Comparison of ENCODE assay signal across 1 cellular context in genomic region chr1:43974443-43975248, GRCh38.
TF ChIP-seq lines count a peak whose summit lies in the region.

Gene ATP6V0B (plus strand): TSS chr1:43974960. CDS start chr1:43975041, 81 bp downstream.

TF ChIP-seq in HepG2, 621 proteins besides CTCF, POLR2A, EP300 and RAD21 (continued from another document and continues in another):
- TF ChIP-seq NFAT5 (CRISPR knock-in tag; IDR thresholded peaks at IDR 0.05) (no peak), MAFK (conservative IDR thresholded peaks at IDR 0.05 in 1 of 2, IDR thresholded peaks at IDR 0.05 in 1 of 2; ENCODE audit: low read length in 2 of 2) (no peak), NFIC (IDR thresholded peaks at IDR 0.05; ENCODE audit: low read length) (no peak), ZFP91 (CRISPR knock-in tag; IDR thresholded peaks at IDR 0.05; ENCODE audit: borderline replicate concordance) (peak; percentile 89), FLYWCH1 (CRISPR knock-in tag; IDR thresholded peaks at IDR 0.05) (no peak), ZBTB49 (CRISPR knock-in tag; IDR thresholded peaks at IDR 0.05; ENCODE audit: borderline replicate concordance) (no peak), ZNF619 (CRISPR knock-in tag; IDR thresholded peaks at IDR 0.05) (no peak), ZBTB40 (IDR thresholded peaks at IDR 0.05) (no peak), ZBTB40 (CRISPR knock-in tag; IDR thresholded peaks at IDR 0.05) (peak; percentile 54; the same call in 1 of the 2 replicates), ZNF333 (CRISPR knock-in tag; IDR thresholded peaks at IDR 0.05; ENCODE audit: borderline replicate concordance) (0 out of 2 replicates have a peak, but pooled peaks have one; percentile 29), ZSCAN12 (CRISPR knock-in tag; IDR thresholded peaks at IDR 0.05) (no peak), ZNF44 (CRISPR knock-in tag; IDR thresholded peaks at IDR 0.05) (no peak; the same call in 1 of the 2 replicates), HNF4G (IDR thresholded peaks at IDR 0.05; ENCODE audit: borderline replicate concordance, low read depth, low read length) (no peak), HNF4G (CRISPR knock-in tag; IDR thresholded peaks at IDR 0.05; ENCODE audit: borderline replicate concordance, low read depth) (no peak), DMTF1 (CRISPR knock-in tag; IDR thresholded peaks at IDR 0.05) (no peak), ZNF18 (CRISPR knock-in tag; IDR thresholded peaks at IDR 0.05; ENCODE audit: insufficient replicate concordance) (peak; percentile 64), ZNF30 (CRISPR knock-in tag; IDR thresholded peaks at IDR 0.05) (no peak; the same call in 1 of the 2 replicates), SCMH1 (CRISPR knock-in tag; IDR thresholded peaks at IDR 0.05; ENCODE audit: borderline replicate concordance) (no peak), TP53 (CRISPR knock-in tag; conservative IDR thresholded peaks at IDR 0.05) (no peak), MED8 (CRISPR knock-in tag; IDR thresholded peaks at IDR 0.05; ENCODE audit: insufficient replicate concordance) (peak; percentile 58), ZBTB39 (CRISPR knock-in tag; IDR thresholded peaks at IDR 0.05) (no peak), ZNF570 (CRISPR knock-in tag; IDR thresholded peaks at IDR 0.05; ENCODE audit: borderline replicate concordance) (no peak), ZNF784 (CRISPR knock-in tag; IDR thresholded peaks at IDR 0.05; ENCODE audit: borderline replicate concordance) (no peak), BCL6 (CRISPR knock-in tag; IDR thresholded peaks at IDR 0.05) (peak; percentile 78), ZNF510 (CRISPR knock-in tag; IDR thresholded peaks at IDR 0.05; ENCODE audit: low read depth) (no peak)
